ENCODE assay signal across 27 cellular contexts in the genomic region with DNA sequence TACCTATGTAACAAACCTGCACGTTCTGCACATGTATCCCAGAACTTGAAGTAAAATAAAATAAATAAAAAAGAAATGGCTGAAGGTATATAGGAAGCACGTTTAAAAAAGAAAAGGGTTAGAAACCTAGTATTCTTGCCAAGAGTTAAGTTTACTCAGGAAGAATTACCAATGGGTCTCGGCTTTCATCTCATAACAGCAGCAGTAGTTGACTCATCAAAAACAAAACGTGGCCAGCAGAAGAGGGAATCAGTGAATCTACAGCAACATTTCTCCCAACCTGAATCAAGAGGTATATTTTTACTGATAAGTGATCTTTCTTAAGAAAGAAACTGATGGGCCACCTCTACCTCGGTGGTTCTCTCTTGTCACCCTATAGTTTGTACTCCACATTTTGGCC.
"Had no signal": no experiment of that assay in that cellular context is flagged by ENCODE, and none has a peak within 500 bp of the region (broad histone marks: within the 10 kb centered on the region; RNA-seq: fewer than 3 reads in every experiment).

No MANE protein-coding gene starts in this region.

- H3K27ac ChIP-seq: gastroesophageal sphincter, parathyroid adenoma, right lobe of liver, thoracic aorta, vagina, WERI-Rb-1 had no signal

- H3K4me2 ChIP-seq: smooth muscle cell had no signal

- DNase-seq: activated CD4-positive, alpha-beta T cell treated with anti-CD3 and anti-CD28 coated beads, Interleukin-2, amount 10 ng/mL, durations not matched to agents 7 days and 5 days; activated CD4-positive, CD25-positive, alpha-beta regulatory T cell treated with anti-CD3 and anti-CD28 coated beads, Interleukin-2, amount 50 U/mL, for 72 hours; activated CD8-positive, alpha-beta memory T cell treated with anti-CD3 and anti-CD28 coated beads, Interleukin-2, amount 10 ng/mL, durations not matched to agents 7 days and 5 days; activated CD8-positive, alpha-beta T cell treated with anti-CD3 and anti-CD28 coated beads for 36 hours; activated gamma-delta T cell; activated T-cell treated with anti-CD3 and anti-CD28 coated beads for 4 hours; aorta; cortex of kidney; erythroblast; head of caudate nucleus; left colon; mesenchymal stem cell; nephron progenitor cell; nucleus accumbens; right lobe of liver; stimulated activated CD4-positive, alpha-beta T cell treated with anti-CD3 and anti-CD28 coated beads, Interleukin-15, amount 100 ng/mL, for 24 hours; stimulated activated CD4-positive, alpha-beta T cell treated with anti-CD3 and anti-CD28 coated beads, Interleukin-2, amount 100 ng/mL, for 48 hours; stimulated activated CD8-positive, alpha-beta memory T cell treated with anti-CD3 and anti-CD28 coated beads, Interleukin-4, amount 100 ng/mL, for 48 hours; stimulated activated naive B cell treated with anti-CD40 and anti-IgM and Interleukin-4, amounts not matched to agents 10 μg/mL and 1 μg/mL and 100 μg/mL, for 72 hours; WERI-Rb-1 had no signal

- H2AFZ ChIP-seq: parathyroid adenoma had no signal

- ATAC-seq: activated CD8-positive, alpha-beta memory T cell treated with anti-CD3 and anti-CD28 coated beads, Interleukin-2, amount 10 ng/mL, durations not matched to agents 7 days and 5 days; activated CD8-positive, alpha-beta T cell treated with anti-CD3 and anti-CD28 coated beads for 36 hours; gastroesophageal sphincter; left colon; right lobe of liver; stimulated activated naive B cell treated with anti-CD40 and anti-IgM and Interleukin-4, amounts not matched to agents 10 μg/mL and 1 μg/mL and 100 μg/mL, for 72 hours had no signal

- H3K79me2 ChIP-seq: parathyroid adenoma had no signal

- H3K27me3 ChIP-seq: gastroesophageal sphincter, right lobe of liver, vagina had no signal

- FAIRE-seq: keratinocyte, TTC549 had no signal

- H3K36me3 ChIP-seq: gastroesophageal sphincter, right lobe of liver, thoracic aorta, vagina, WERI-Rb-1 had no signal

- H3K4me3 ChIP-seq: gastroesophageal sphincter, right lobe of liver, smooth muscle cell, thoracic aorta, vagina had no signal

- H3K4me1 ChIP-seq: gastroesophageal sphincter, parathyroid adenoma, right lobe of liver, vagina had no signal

- H3K9ac ChIP-seq: parathyroid adenoma had no signal

- H3K9me3 ChIP-seq: right lobe of liver, thoracic aorta had no signal
